In the genomic region with DNA sequence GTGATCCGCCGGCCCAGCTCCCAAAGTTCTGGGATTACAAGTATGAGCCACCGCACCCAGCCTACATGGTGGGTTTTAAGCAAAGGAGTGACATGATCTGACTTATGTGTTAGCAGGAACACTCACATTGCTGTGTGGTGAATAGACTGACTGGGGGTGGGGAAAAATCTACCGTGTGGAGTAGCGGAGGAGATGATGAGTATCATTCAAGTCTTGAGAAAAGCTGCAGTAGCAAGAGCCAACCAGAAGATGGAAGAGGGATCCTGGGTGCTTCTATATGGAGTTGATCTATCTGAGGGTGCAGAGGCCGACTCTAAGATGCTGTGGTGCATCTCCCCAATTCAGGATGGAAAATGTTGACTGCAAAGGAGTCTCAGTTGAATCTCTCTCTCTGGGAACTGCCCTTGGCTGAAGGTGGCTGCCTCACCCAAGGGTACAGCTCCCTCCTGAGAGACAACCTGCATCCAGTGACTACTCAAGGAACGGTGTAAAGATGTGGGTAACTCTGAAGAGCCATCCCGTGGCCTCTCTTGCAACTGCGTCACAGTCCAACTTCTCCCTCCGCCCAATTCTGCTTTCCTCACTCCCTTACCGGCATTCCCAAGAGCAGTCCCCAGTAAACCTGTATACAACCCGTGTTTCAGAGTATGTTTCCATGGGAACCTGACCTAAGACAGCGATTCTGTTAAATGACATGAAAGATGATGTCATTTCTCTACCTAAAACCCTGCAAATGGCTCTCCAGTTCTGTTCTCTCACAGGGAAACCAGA, we compare ENCODE assay signal across 15 cellular contexts. TPM values are rescaled to one million over a fixed set of nuclear protein-coding genes. Genes with fewer than 3 reads are reported as not detected.
DNase-seq lines count a peak whose midpoint lies in the region; ATAC-seq and TF ChIP-seq lines count a peak whose summit lies in the region.
"Had no signal": no experiment of that assay in that cellular context is flagged by ENCODE, and none has a peak within 500 bp of the region (broad histone marks: within the 10 kb centered on the region; RNA-seq: fewer than 3 reads in every experiment).

No MANE protein-coding gene starts in this region.

- no peak overlapping the region for H3K27ac ChIP-seq in substantia nigra (ENCODE audit: low read depth, low read length, poor library complexity, severe bottlenecking)
- H3K27ac ChIP-seq: SK-N-MC had no signal

- H3K4me3 ChIP-seq in BE2C (ENCODE audit: low read depth, low read length), result no peak overlapping the region
- no peak overlapping the region for H3K4me3 ChIP-seq in fibroblast of pulmonary artery (replicated peaks; ENCODE audit: low read depth, low read length)
- H3K4me3 ChIP-seq: SK-N-MC had no signal

- no peaks in the 10 kb centered on the region; the same call in 1 of the 2 replicates for H3K4me1 ChIP-seq in BE2C

- TF ChIP-seq CTCF in BE2C (IDR thresholded peaks at IDR 0.05; ENCODE audit: low read depth, low read length) (peak; percentile 31), GM13977 (IDR thresholded peaks at IDR 0.05; ENCODE audit: extremely low read depth, insufficient read depth, missing control alignments) (peak; percentile 11), fibroblast of pulmonary artery (IDR thresholded peaks at IDR 0.05; ENCODE audit: low read length, missing control alignments) (peak; percentile 1)

- no peak for ATAC-seq in HG02759 (IDR thresholded peaks at IDR 0.05; ENCODE audit: unreplicated experiment)

- H3K27me3 ChIP-seq in BE2C, result no peaks in the 10 kb centered on the region

- in situ Hi-C loops in GM13977 (cut with MboI; ENCODE audit: low pct_unique_long_range_greater_than_20kb, low sequenced_read_pairs, unreplicated experiment), result loop anchor here (25.0 kb wide), 1 partner anchor 451 kb away; no protein-coding TSS in a partner anchor

- DNase-seq in BE2C, result peak; percentile 24
- DNase-seq in GM13977 (ENCODE audit: low spot score), result no peak
- peak; percentile 37 for DNase-seq in SK-N-DZ (ENCODE audit: low spot score)
- no peak for DNase-seq in fibroblast of pulmonary artery (ENCODE audit: low read depth)
- no peak for DNase-seq in substantia nigra (lab: John Stamatoyannopoulos, UW)
- DNase-seq in cortex of kidney (lab: John Stamatoyannopoulos, UW), result no peak
- DNase-seq in activated effector memory CD4-positive, alpha-beta T cell treated with anti-CD3 and anti-CD28 coated beads, Interleukin-2, amount 50 U/mL, for 16 hours, result no peak
- DNase-seq: amygdala; CD4-positive, CD25-positive, alpha-beta regulatory T cell; KG1; NCI-H446; occipital lobe; stimulated activated naive CD4-positive, alpha-beta T cell had no signal

- no peaks in the 10 kb centered on the region for H3K9me3 ChIP-seq in BE2C

- H3K36me3 ChIP-seq in BE2C, result no peaks in the 10 kb centered on the region

RNA-seq across cellular contexts. Expression of a gene that starts 7.4 kb away (rescaled TPM):
- 11.5 TPM for polyA plus RNA-seq in BE2C (2012; ENCODE audit: insufficient read depth, insufficient read length, low read depth)
- 24.4 and 26.5 TPM in 2 replicates for polyA plus RNA-seq in SK-N-DZ (2014; cell fraction: cytosol; rRNA removed)
- 17.7 and 32.4 TPM in 2 replicates for polyA plus RNA-seq in SK-N-DZ (2014; cell fraction: nucleus; rRNA removed)

Comparison
In these comparisons a context has a peak if more than half of its experiments do, and no peak if none do; other contexts are left out.
1. DNase-seq: peak in BE2C (single experiment) and SK-N-DZ (single experiment); none in GM13977 (single experiment), fibroblast of pulmonary artery (single experiment), substantia nigra (0 of 49), cortex of kidney (single experiment) and activated effector memory CD4-positive, alpha-beta T cell treated with anti-CD3 and anti-CD28 coated beads, Interleukin-2, amount 50 U/mL, for 16 hours (single experiment).
2. Peak in every context shown above with its lines, with median percentiles within 50 percentile points of each other: CTCF ChIP-seq.